Comparison of ENCODE assay signal across 9 cellular contexts in genomic region chr11:66421492-66422205, GRCh38. TPM values are rescaled to one million over a fixed set of nuclear protein-coding genes. Genes with fewer than 3 reads are reported as not detected.
A peak's percentile ranks its signal among the peaks of the same experiment; 100 is the strongest.
DNase-seq lines count a peak whose midpoint lies in the region; ATAC-seq and TF ChIP-seq lines count a peak whose summit lies in the region.
"Had no signal": no experiment of that assay in that cellular context is flagged by ENCODE, and none has a peak within 500 bp of the region (broad histone marks: within the 10 kb centered on the region; RNA-seq: fewer than 3 reads in every experiment).

No MANE protein-coding gene starts in this region.

- no peak overlapping the region for H3K9ac ChIP-seq in iPS-18a (ENCODE audit: low read length)

- H3K4me1 ChIP-seq in breast epithelium (no peaks in the 10 kb centered on the region), iPS-18a (ENCODE audit: control insufficient read depth, low read depth, low read length) (peaks cover 22% of the 10 kb centered on the region)

- no peak for TF ChIP-seq POLR2A in breast epithelium (IDR thresholded peaks at IDR 0.05)

- ATAC-seq in GM19035 (IDR thresholded peaks at IDR 0.05; ENCODE audit: unreplicated experiment) (peak; percentile 62), HG03139 (IDR thresholded peaks at IDR 0.05; ENCODE audit: unreplicated experiment) (no peak), GM21825 (IDR thresholded peaks at IDR 0.05; ENCODE audit: unreplicated experiment) (no peak)

- peak in 1 of 3 donors; percentile 8 for TF ChIP-seq CTCF in breast epithelium (IDR thresholded peaks at IDR 0.05)

- no peaks in the 10 kb centered on the region for H3K9me3 ChIP-seq in breast epithelium
- no peaks in the 10 kb centered on the region for H3K9me3 ChIP-seq in iPS-18a (ENCODE audit: control insufficient read depth, low read depth, low read length)

- intact Hi-C loops in breast epithelium (cut with DNase I; ENCODE audit: low total_unique reads) = no loop called here

- H3K4me3 ChIP-seq in breast epithelium (no peak overlapping the region), iPS-18a (ENCODE audit: low read length) (peak overlapping the region; percentile 50)

- H3K27ac ChIP-seq in breast epithelium (no peak overlapping the region), iPS-18a (ENCODE audit: low read length) (no peak overlapping the region)

- H3K27me3 ChIP-seq in breast epithelium = peaks cover 7 to 15% of the 10 kb centered on the region in 2 donors
- H3K27me3 ChIP-seq in iPS-18a (ENCODE audit: control insufficient read depth, insufficient read depth, low read length) = peaks cover 33% of the 10 kb centered on the region

- no peaks in the 10 kb centered on the region for H3K36me3 ChIP-seq in breast epithelium
- no peaks in the 10 kb centered on the region for H3K36me3 ChIP-seq in iPS-18a (ENCODE audit: control insufficient read depth, low read depth, low read length)

- DNase-seq in M059J (ENCODE audit: low read depth) (peak; percentile 75), breast epithelium (ENCODE audit: low spot score in 2 of 2) (peak; percentile 88 to 95)
- DNase-seq in activated CD4-positive, CD25-positive, alpha-beta regulatory T cell treated with anti-CD3 and anti-CD28 coated beads, Interleukin-2, amount 50 U/mL, for 16 hours (ENCODE audit: low read depth, low spot score) = peak; percentile 76
- DNase-seq in stimulated activated CD4-positive, alpha-beta T cell treated with anti-CD3 and anti-CD28 coated beads, Interleukin-12 subunit alpha, Interleukin-12 subunit beta, amount 100 ng/mL, for 24 hours (ENCODE audit: low read depth in 2 of 2) = peak; percentile 76 to 81

RNA-seq across cellular contexts. Expression of gene NPAS4, which starts 0.8 kb away (rescaled TPM):
- not detected in 2 replicates for total RNA-seq in M059J (2014; rRNA removed; shearing (Covaris generic))
- total RNA-seq in breast epithelium = not detected
- total RNA-seq: mononuclear cell had no signal

RNA-seq across cellular contexts. Expression of gene MRPL11, which starts 17.0 kb away (rescaled TPM):
- total RNA-seq in M059J (2014; rRNA removed; shearing (Covaris generic)) = 57.9 and 80.2 TPM in 2 replicates
- total RNA-seq in breast epithelium = 10 to 100 TPM; 33.1 to 42.3 (median 36.8) TPM

RNA-seq across cellular contexts. Expression of gene PELI3, which starts 45.1 kb away (rescaled TPM):
- 8.7 and 11.9 TPM in 2 replicates for total RNA-seq in M059J (2014; rRNA removed; shearing (Covaris generic))
- 10 to 100 TPM; 16.0 to 20.0 (median 18.6) TPM for total RNA-seq in breast epithelium

RNA-seq across cellular contexts. Expression of gene SLC29A2, which starts 50.1 kb away (rescaled TPM):
- 1.6 and 6.1 TPM in 2 replicates for total RNA-seq in M059J (2014; rRNA removed; shearing (Covaris generic))
- total RNA-seq in breast epithelium = 1 to 10 TPM; 4.9 to 7.5 (median 6.4) TPM

RNA-seq across cellular contexts. Expression of gene DPP3, which starts 58.6 kb away (rescaled TPM):
- total RNA-seq in M059J (2014; rRNA removed; shearing (Covaris generic)) = 60.3 and 106 TPM in 2 replicates
- total RNA-seq in breast epithelium = 10 to 100 TPM; 16.5 to 24.3 (median 16.7) TPM
